Comparison of ENCODE assay signal across 29 cellular contexts in the genomic region with DNA sequence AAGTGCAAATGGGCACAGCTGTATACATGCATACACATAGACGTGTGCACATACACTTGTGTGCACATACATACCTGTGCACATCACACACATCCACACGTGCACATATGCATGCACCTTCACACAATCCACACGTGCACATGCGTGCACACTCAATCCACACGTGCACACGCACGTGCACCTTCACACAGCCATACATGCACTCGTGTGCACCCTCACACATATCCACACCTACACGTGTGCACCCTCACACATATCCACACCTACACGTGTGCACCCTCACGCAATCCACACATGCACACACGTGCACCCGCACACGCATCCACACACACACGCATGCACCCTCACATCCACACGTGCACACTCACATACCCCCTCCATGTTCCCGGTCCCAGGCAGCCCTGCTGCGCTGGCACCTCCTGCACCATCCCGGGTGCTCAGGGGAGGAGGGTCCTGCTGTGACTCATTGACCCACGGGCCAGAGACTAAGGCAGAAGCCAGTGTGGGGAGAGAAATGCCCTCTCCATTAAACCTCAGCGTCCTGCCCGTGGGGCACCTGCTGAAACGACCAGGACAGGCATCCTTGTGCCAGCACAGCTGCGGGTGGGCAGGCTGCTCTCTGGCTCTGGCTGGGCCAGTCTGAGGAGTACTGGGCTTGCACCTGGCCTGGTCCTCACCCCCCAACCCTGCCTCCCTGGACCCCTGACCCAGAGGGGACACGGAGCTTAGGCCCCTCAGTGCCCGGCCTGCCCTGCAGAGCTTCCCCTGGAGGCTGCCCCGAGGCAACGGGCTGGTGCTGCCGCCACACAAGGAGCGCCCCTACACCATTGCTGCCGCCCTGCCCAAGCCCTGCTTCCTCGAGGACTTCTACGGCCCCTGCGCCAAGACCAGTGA. TPM values are rescaled to one million over a fixed set of nuclear protein-coding genes. Genes with fewer than 3 reads are reported as not detected.
DNase-seq lines count a peak whose midpoint lies in the region; ATAC-seq, FAIRE-seq and TF ChIP-seq lines count a peak whose summit lies in the region.
"Had no signal": no experiment of that assay in that cellular context is flagged by ENCODE, and none has a peak within 500 bp of the region (broad histone marks: within the 10 kb centered on the region; RNA-seq: fewer than 3 reads in every experiment).

No MANE protein-coding gene starts in this region.

- no peak for TF ChIP-seq CTCF in HepG2 (CRISPR knock-in tag; IDR thresholded peaks at IDR 0.05)
- no peak for TF ChIP-seq CTCF in right lobe of liver (IDR thresholded peaks at IDR 0.05)
- TF ChIP-seq CTCF in K562 (IDR thresholded peaks at IDR 0.05 in 2 of 3, conservative IDR thresholded peaks at IDR 0.05 in 1 of 3; ENCODE audit: insufficient read depth in 2 of 3, low read depth in 1 of 3, low read length in 3 of 3): no peak
- no peak for TF ChIP-seq CTCF in left lung (IDR thresholded peaks at IDR 0.05)
- TF ChIP-seq CTCF in GM20000 (IDR thresholded peaks at IDR 0.05; ENCODE audit: extremely low read depth, missing control alignments): no peak

- TF ChIP-seq RAD21 in HepG2 (CRISPR knock-in tag; IDR thresholded peaks at IDR 0.05): no peak
- TF ChIP-seq RAD21 in K562 (CRISPR knock-in tag; conservative IDR thresholded peaks at IDR 0.05 in 1 of 2, IDR thresholded peaks at IDR 0.05 in 1 of 2): no peak

- H3K9me3 ChIP-seq in HepG2 (ENCODE audit: low read length) (no peaks in the 10 kb centered on the region), right lobe of liver (no peaks in the 10 kb centered on the region), K562 (replicated peaks; ENCODE audit: control insufficient read depth, insufficient read depth, low read depth, low read length) (no peaks in the 10 kb centered on the region; the same call in 1 of the 2 replicates), left lung (no peaks in the 10 kb centered on the region)

- DNase-seq in HepG2 (ENCODE audit: low spot score) (no peak), right lobe of liver (no peak), K562 (ENCODE audit: extremely low read depth in 1 of 4, low spot score in 3 of 4) (no peak), left lung (peak in 1 of 2 donors; percentile 59), GM20000 (ENCODE audit: low spot score) (no peak)
- DNase-seq in activated T-cell treated with anti-CD3 and anti-CD28 coated beads, Interleukin-2, amount 50 U/mL, for 4 hours: no peak
- DNase-seq: DMS 273 treated with DMSO at 0.1 percent for 48 hours, DMS79, EL, GF-D8, H7, KBM-7, MV-4-11, NCI-H1105, NCI-H1436 treated with DMSO at 0.1 percent for 48 hours, NCI-H1930, NCI-H2107, NCI-H446, NCI-H526 treated with DMSO at 0.1 percent for 48 hours, PC-9, SHP77 had no signal

- H3K36me3 Mint-ChIP-seq in activated T-cell treated with anti-CD3 and anti-CD28 coated beads, Interleukin-2, amount 50 U/mL, for 4 hours (ENCODE audit: insufficient read depth): no peaks in the 10 kb centered on the region
- H3K36me3 Mint-ChIP-seq: CD4-positive, alpha-beta memory T cell had no signal

- BruUV-seq in HepG2 (replicated peaks; lab: Mats Ljungman, UMichigan) (no TSS peak), K562 (replicated peaks; lab: Mats Ljungman, UMichigan) (no TSS peak)

- H3K27ac ChIP-seq in HepG2 (ENCODE audit: extremely low read length, insufficient read depth, low read length): no peak overlapping the region
- no peak overlapping the region for H3K27ac ChIP-seq in right lobe of liver
- no peak overlapping the region for H3K27ac ChIP-seq in K562 (ENCODE audit: extremely low read depth, low read depth, low read length)
- no peak overlapping the region for H3K27ac ChIP-seq in left lung
- H3K27ac ChIP-seq: PC-9 had no signal

- WGBS in HepG2 (ENCODE audit: low lambda C conversion rate): 20% methylated on average over 20 of the region's 34 CpGs
- 69% methylated on average over 17 of the region's 34 CpGs for WGBS in right lobe of liver (ENCODE audit: insufficient coverage, low coverage, low lambda C conversion rate, missing lambda C conversion rate)
- 6% methylated on average over 25 of the region's 34 CpGs for WGBS in K562 (ENCODE audit: insufficient coverage, low coverage, missing lambda C conversion rate)

- H3K4me2 ChIP-seq in HepG2 (ENCODE audit: low read depth, low read length) (no peak overlapping the region), K562 (ENCODE audit: insufficient read depth, low read length) (no peak overlapping the region)
- H3K4me2 ChIP-seq: PC-9 had no signal

- H4K20me1 ChIP-seq in HepG2 (ENCODE audit: insufficient read depth, low read length): peaks cover 5% of the 10 kb centered on the region; the same call in 1 of the 2 replicates
- H4K20me1 ChIP-seq in K562 (replicated peaks; ENCODE audit: control insufficient read depth, insufficient read depth, low read length): no peaks in the 10 kb centered on the region

- peaks cover 7 to 64% of the 10 kb centered on the region in 2 experiments; a peak in 4 of 5 replicates for H3K27me3 ChIP-seq in HepG2 (ENCODE audit: control insufficient read depth in 1 of 2, insufficient read depth in 2 of 2, low read length in 2 of 2)
- no peaks in the 10 kb centered on the region for H3K27me3 ChIP-seq in right lobe of liver
- peaks cover 5 to 40% of the 10 kb centered on the region in 2 experiments; a peak in 4 of 5 replicates for H3K27me3 ChIP-seq in K562 (ENCODE audit: control insufficient read depth in 2 of 2, insufficient read depth in 2 of 2, low read length in 2 of 2)
- peaks cover 0 to 34% of the 10 kb centered on the region in 2 donors for H3K27me3 ChIP-seq in left lung

- intact Hi-C loops in HepG2 (cut with micrococcal nuclease; ENCODE audit: unreplicated experiment) (no loop called here), right lobe of liver (cut with DNase I) (no loop called here), K562 (cut with micrococcal nuclease) (no loop called here), left lung (cut with DNase I) (no loop called here)

- TF ChIP-seq POLR2A in HepG2 (IDR thresholded peaks at IDR 0.05; ENCODE audit: insufficient read depth in 1 of 2, low read depth in 2 of 2, low read length in 2 of 2): no peak
- TF ChIP-seq POLR2A in right lobe of liver (IDR thresholded peaks at IDR 0.05): no peak
- TF ChIP-seq POLR2A in K562 (conservative IDR thresholded peaks at IDR 0.05): no peak

- H3K36me3 ChIP-seq in HepG2 (replicated peaks in 1 of 2; ENCODE audit: control insufficient read depth in 1 of 2, insufficient read depth in 2 of 2, low read length in 2 of 2) (no peaks in the 10 kb centered on the region), right lobe of liver (no peaks in the 10 kb centered on the region), K562 (ENCODE audit: control insufficient read depth, insufficient read depth, low read length) (no peaks in the 10 kb centered on the region), left lung (no peaks in the 10 kb centered on the region)

- TF ChIP-seq EP300 in HepG2 (IDR thresholded peaks at IDR 0.05; ENCODE audit: low read depth in 2 of 2, low read length in 2 of 2) (no peak), HepG2 (CRISPR knock-in tag; IDR thresholded peaks at IDR 0.05; ENCODE audit: borderline replicate concordance) (no peak), K562 (IDR thresholded peaks at IDR 0.05; ENCODE audit: low read length) (no peak)

- POLR2A ChIA-PET in HepG2 (lab: Yijun Ruan, JAX) (no interaction called here), K562 (lab: Yijun Ruan, JAX) (no interaction called here)

- no peak overlapping the region for H3K9ac ChIP-seq in HepG2 (ENCODE audit: insufficient read depth, low read depth, low read length)
- H3K9ac ChIP-seq in K562 (ENCODE audit: insufficient read depth in 1 of 2, low read depth in 2 of 2, low read length in 2 of 2): no peak overlapping the region

- H2AFZ ChIP-seq in HepG2 (ENCODE audit: low read length): no peak overlapping the region
- H2AFZ ChIP-seq in K562 (ENCODE audit: low read depth, low read length): no peak overlapping the region
- H2AFZ ChIP-seq: PC-9 had no signal

- H3K4me1 ChIP-seq in HepG2 (ENCODE audit: insufficient read depth, low read length) (no peaks in the 10 kb centered on the region), right lobe of liver (no peaks in the 10 kb centered on the region), K562 (replicated peaks in 1 of 2; ENCODE audit: control insufficient read depth in 2 of 2, insufficient read depth in 2 of 2, low read length in 2 of 2) (peaks cover 0 to 52% of the 10 kb centered on the region in 2 experiments; a peak in 1 of 5 replicates), left lung (no peaks in the 10 kb centered on the region)

- H3K4me1 Mint-ChIP-seq in activated T-cell treated with anti-CD3 and anti-CD28 coated beads, Interleukin-2, amount 50 U/mL, for 4 hours (ENCODE audit: low read depth): peaks cover 2% of the 10 kb centered on the region

- no peaks in the 10 kb centered on the region for H3K79me2 ChIP-seq in HepG2 (ENCODE audit: insufficient read depth, low read length)
- H3K79me2 ChIP-seq in K562 (ENCODE audit: control insufficient read depth, insufficient read depth, low read length): no peaks in the 10 kb centered on the region

- H3K27me3 Mint-ChIP-seq in activated T-cell treated with anti-CD3 and anti-CD28 coated beads, Interleukin-2, amount 50 U/mL, for 4 hours (ENCODE audit: low read depth): peaks cover 5% of the 10 kb centered on the region

- ATAC-seq in HepG2: no peak
- no peak for ATAC-seq in right lobe of liver
- ATAC-seq in K562: no peak
- ATAC-seq in left lung: peak; percentile 32
- no peak for ATAC-seq in activated T-cell treated with anti-CD3 and anti-CD28 coated beads, Interleukin-2, amount 50 U/mL, for 4 hours
- ATAC-seq in GM19395 (IDR thresholded peaks at IDR 0.05; ENCODE audit: unreplicated experiment): no peak

- H3K4me3 ChIP-seq in HepG2 (replicated peaks in 1 of 3; ENCODE audit: insufficient read depth in 1 of 3, low read depth in 2 of 3, low read length in 3 of 3) (no peak overlapping the region), right lobe of liver (no peak overlapping the region), K562 (no peak overlapping the region), left lung (no peak overlapping the region)
- H3K4me3 ChIP-seq: PC-9 had no signal

- H3K4me3 Mint-ChIP-seq in activated T-cell treated with anti-CD3 and anti-CD28 coated beads, Interleukin-2, amount 50 U/mL, for 4 hours: no peak overlapping the region
- H3K4me3 Mint-ChIP-seq: CD4-positive, alpha-beta memory T cell had no signal

- CTCF ChIA-PET in HepG2 (lab: Yijun Ruan, JAX; ENCODE audit: low intra/inter-chr PET ratio, low total read pairs): no interaction called here
- CTCF ChIA-PET in K562 (lab: Yijun Ruan, JAX; ENCODE audit: low intra/inter-chr PET ratio): no interaction called here

- FAIRE-seq in HepG2 (lab: Jason Lieb, UNC) (no peak), K562 (lab: Jason Lieb, UNC) (no peak)
- FAIRE-seq: GM12891 had no signal

- H3K9me1 ChIP-seq in K562 (ENCODE audit: control insufficient read depth, insufficient read depth, low read length): no peaks in the 10 kb centered on the region

- in situ Hi-C loops in HepG2 (cut with HindIII; ENCODE audit: extremely low pct_ligation_motif_present, low pct_unique_long_range_greater_than_20kb): no loop called here
- in situ Hi-C loops in K562 (cut with MboI): no loop called here

- H3K9me3 Mint-ChIP-seq in activated T-cell treated with anti-CD3 and anti-CD28 coated beads, Interleukin-2, amount 50 U/mL, for 4 hours: no peaks in the 10 kb centered on the region
- H3K9me3 Mint-ChIP-seq: CD4-positive, alpha-beta memory T cell had no signal

RNA-seq across cellular contexts. Expression of a gene that starts 17.8 kb away (rescaled TPM):
- total RNA-seq in HepG2 (2016; rRNA removed; fragmentation: Illumina TruSeq; extraction: Trizol): not detected in 2 replicates
- total RNA-seq in HepG2 (2016; cell fraction: cytosol; rRNA removed; fragmentation: Illumina TruSeq; extraction: Trizol; ENCODE audit: low read depth): not detected in 2 replicates
- not detected in 2 replicates for total RNA-seq in HepG2 (2016; cell fraction: insoluble cytoplasmic fraction; rRNA removed; fragmentation: Illumina TruSeq; extraction: Trizol)
- total RNA-seq in HepG2 (2016; cell fraction: membrane; rRNA removed; fragmentation: Illumina TruSeq; extraction: Trizol): not detected in 2 replicates
- total RNA-seq in HepG2 (2016; cell fraction: nucleus; rRNA removed; fragmentation: Illumina TruSeq; extraction: Trizol): not detected in 2 replicates
- polyA plus RNA-seq in HepG2 (2011; rRNA removed): not detected in 2 replicates
- not detected in 2 replicates for polyA plus RNA-seq in HepG2 (2011; cell fraction: cytosol; rRNA removed)
- polyA plus RNA-seq in HepG2 (2011; cell fraction: nucleus; rRNA removed): not detected in 2 replicates
- not detected in 2 replicates for polyA plus RNA-seq in HepG2 (2012)
- polyA plus RNA-seq in HepG2 (2016; cell fraction: cytosol; fragmentation: Illumina TruSeq; extraction: Trizol; ENCODE audit: low read depth): not detected in 2 replicates
- polyA plus RNA-seq in HepG2 (2016; cell fraction: insoluble cytoplasmic fraction; fragmentation: Illumina TruSeq; extraction: Trizol; ENCODE audit: low read depth): not detected in 2 replicates
- polyA plus RNA-seq in HepG2 (2016; cell fraction: membrane; fragmentation: Illumina TruSeq; extraction: Trizol; ENCODE audit: low read depth): not detected in 2 replicates
- polyA plus RNA-seq in HepG2 (2016; cell fraction: nucleus; fragmentation: Illumina TruSeq; extraction: Trizol; ENCODE audit: insufficient read depth, low read depth): not detected in 2 replicates
- polyA minus RNA-seq in HepG2 (2011; rRNA and poly(A)+ RNA removed; ENCODE audit: low replicate concordance): not detected in 2 replicates
- not detected in 2 replicates for polyA minus RNA-seq in HepG2 (2011; cell fraction: cytosol; rRNA and poly(A)+ RNA removed)
- not detected in 2 replicates for polyA minus RNA-seq in HepG2 (2011; cell fraction: nucleus; rRNA and poly(A)+ RNA removed)
- not detected for total RNA-seq in right lobe of liver
- not detected in 2 replicates for total RNA-seq in K562 (2011; cell fraction: chromatin; rRNA removed; ENCODE audit: low replicate concordance)
- not detected in 2 replicates for total RNA-seq in K562 (2011; cell fraction: nucleolus; rRNA removed)
- total RNA-seq in K562 (2011; cell fraction: nucleoplasm; rRNA removed): not detected in 2 replicates
- total RNA-seq in K562 (2014; rRNA removed): not detected in 2 replicates
- not detected in 2 replicates for total RNA-seq in K562 (2014; rRNA removed; fragmentation: Illumina TruSeq; extraction: Trizol)
- total RNA-seq in K562 (2015; rRNA removed; fragmentation: Illumina TruSeq; extraction: Trizol): not detected in 2 replicates
- 0.16 and 0.35 TPM in 2 replicates for total RNA-seq in K562 (2021)
- polyA plus RNA-seq in K562 (2011; rRNA removed): not detected in 2 replicates
- 0.12 TPM in 1 of 2 replicates, not detected in the other for polyA plus RNA-seq in K562 (2011; cell fraction: cytosol; rRNA removed)
- polyA plus RNA-seq in K562 (2011; cell fraction: nucleus; rRNA removed): 0.14 TPM in 1 of 2 replicates, not detected in the other
- polyA plus RNA-seq in K562 (2012): 0.09 and 0.28 TPM in 2 replicates
- polyA plus RNA-seq in K562 (2014; fragmentation: Illumina TruSeq; extraction: Trizol): not detected in 2 replicates
- not detected for polyA plus RNA-seq in K562 (2014; fragmentation: Nextera tagmentation; extraction: Ambion mirVana)
- polyA plus RNA-seq in K562 (2014; rRNA removed): 0.46 TPM in 1 of 2 replicates, not detected in the other
- polyA minus RNA-seq in K562 (2011; rRNA and poly(A)+ RNA removed): not detected in 2 replicates
- polyA minus RNA-seq in K562 (2011; cell fraction: cytosol; rRNA and poly(A)+ RNA removed): not detected in 2 replicates
- polyA minus RNA-seq in K562 (2011; cell fraction: nucleus; rRNA and poly(A)+ RNA removed): not detected in 2 replicates
- total RNA-seq in left lung: not detected
- total RNA-seq in activated T-cell treated with anti-CD3 and anti-CD28 coated beads, Interleukin-2, amount 50 U/mL, for 4 hours: under 1 TPM in 1 of 3 donors, not detected in 2; 0.25 TPM
- total RNA-seq: A673; CD4-positive, alpha-beta memory T cell; HT-29; LHCN-M2; MCF 10A; PC-9; RPMI7951 had no signal
- polyA plus RNA-seq: CD4-positive, alpha-beta memory T cell had no signal

RNA-seq across cellular contexts. Expression of a gene that starts 25.4 kb away (rescaled TPM):
- total RNA-seq in HepG2 (2016; rRNA removed; fragmentation: Illumina TruSeq; extraction: Trizol) (not detected in 2 replicates), right lobe of liver (under 1 TPM; 0.09 to 0.38 (median 0.19) TPM), K562 (2014; rRNA removed) (0.45 and 0.49 TPM in 2 replicates), K562 (2014; rRNA removed; fragmentation: Illumina TruSeq; extraction: Trizol) (0.16 and 0.18 TPM in 2 replicates), K562 (2015; rRNA removed; fragmentation: Illumina TruSeq; extraction: Trizol) (0.07 and 0.23 TPM in 2 replicates), K562 (2021) (0.55 and 0.69 TPM in 2 replicates), left lung (1 to 10 TPM; 1.3 to 4.1 TPM)
- not detected in 2 replicates for total RNA-seq in HepG2 (2016; cell fraction: cytosol; rRNA removed; fragmentation: Illumina TruSeq; extraction: Trizol; ENCODE audit: low read depth)
- not detected in 2 replicates for total RNA-seq in HepG2 (2016; cell fraction: insoluble cytoplasmic fraction; rRNA removed; fragmentation: Illumina TruSeq; extraction: Trizol)
- total RNA-seq in HepG2 (2016; cell fraction: membrane; rRNA removed; fragmentation: Illumina TruSeq; extraction: Trizol): not detected in 2 replicates
- total RNA-seq in HepG2 (2016; cell fraction: nucleus; rRNA removed; fragmentation: Illumina TruSeq; extraction: Trizol): not detected in 2 replicates
- polyA plus RNA-seq in HepG2 (2011; rRNA removed) (not detected in 2 replicates), K562 (2011; rRNA removed) (0.03 and 0.21 TPM in 2 replicates), K562 (2014; fragmentation: Illumina TruSeq; extraction: Trizol) (0.19 and 0.29 TPM in 2 replicates), K562 (2014; fragmentation: Nextera tagmentation; extraction: Ambion mirVana) (under 1 TPM in 1 of 2 experiments, not detected in 1; 0.07 TPM), K562 (2014; rRNA removed) (0.36 and 0.70 TPM in 2 replicates)
- polyA plus RNA-seq in HepG2 (2011; cell fraction: cytosol; rRNA removed): not detected in 2 replicates
- not detected in 2 replicates for polyA plus RNA-seq in HepG2 (2011; cell fraction: nucleus; rRNA removed)
- not detected in 2 replicates for polyA plus RNA-seq in HepG2 (2012)
- not detected in 2 replicates for polyA plus RNA-seq in HepG2 (2016; cell fraction: cytosol; fragmentation: Illumina TruSeq; extraction: Trizol; ENCODE audit: low read depth)
- polyA plus RNA-seq in HepG2 (2016; cell fraction: insoluble cytoplasmic fraction; fragmentation: Illumina TruSeq; extraction: Trizol; ENCODE audit: low read depth): not detected in 2 replicates
- not detected in 2 replicates for polyA plus RNA-seq in HepG2 (2016; cell fraction: membrane; fragmentation: Illumina TruSeq; extraction: Trizol; ENCODE audit: low read depth)
- polyA plus RNA-seq in HepG2 (2016; cell fraction: nucleus; fragmentation: Illumina TruSeq; extraction: Trizol; ENCODE audit: insufficient read depth, low read depth): not detected in 2 replicates
- polyA minus RNA-seq in HepG2 (2011; rRNA and poly(A)+ RNA removed; ENCODE audit: low replicate concordance): not detected in 2 replicates
- not detected in 2 replicates for polyA minus RNA-seq in HepG2 (2011; cell fraction: cytosol; rRNA and poly(A)+ RNA removed)
- not detected in 2 replicates for polyA minus RNA-seq in HepG2 (2011; cell fraction: nucleus; rRNA and poly(A)+ RNA removed)
- total RNA-seq in K562 (2011; cell fraction: chromatin; rRNA removed; ENCODE audit: low replicate concordance): 1.8 and 3.5 TPM in 2 replicates
- 2.1 and 2.7 TPM in 2 replicates for total RNA-seq in K562 (2011; cell fraction: nucleolus; rRNA removed)
- total RNA-seq in K562 (2011; cell fraction: nucleoplasm; rRNA removed): 1.6 and 1.7 TPM in 2 replicates
- polyA plus RNA-seq in K562 (2011; cell fraction: cytosol; rRNA removed): 0.07 and 0.60 TPM in 2 replicates
- 0.17 and 2.0 TPM in 2 replicates for polyA plus RNA-seq in K562 (2011; cell fraction: nucleus; rRNA removed)
- 0.48 and 1.4 TPM in 2 replicates for polyA plus RNA-seq in K562 (2012)
- not detected in 2 replicates for polyA minus RNA-seq in K562 (2011; rRNA and poly(A)+ RNA removed)
- not detected in 2 replicates for polyA minus RNA-seq in K562 (2011; cell fraction: cytosol; rRNA and poly(A)+ RNA removed)
- 0.11 and 0.27 TPM in 2 replicates for polyA minus RNA-seq in K562 (2011; cell fraction: nucleus; rRNA and poly(A)+ RNA removed)
- total RNA-seq in activated T-cell treated with anti-CD3 and anti-CD28 coated beads, Interleukin-2, amount 50 U/mL, for 4 hours: not detected
- total RNA-seq: A673; CD4-positive, alpha-beta memory T cell; HT-29; LHCN-M2; MCF 10A; PC-9; RPMI7951 had no signal
- polyA plus RNA-seq: CD4-positive, alpha-beta memory T cell had no signal

RNA-seq across cellular contexts. Expression of a gene that starts 52.2 kb away (rescaled TPM):
- total RNA-seq in HepG2 (2016; rRNA removed; fragmentation: Illumina TruSeq; extraction: Trizol) (0.44 TPM in 1 of 2 replicates, not detected in the other), right lobe of liver (10 to 100 TPM in 2 of 6 experiments, 1 to 10 TPM in 3, under 1 TPM in 1; 0.54 to 11.6 (median 8.2) TPM), K562 (2014; rRNA removed) (under 0.01 TPM in 1 of 2 replicates, not detected in the other), K562 (2014; rRNA removed; fragmentation: Illumina TruSeq; extraction: Trizol) (not detected in 2 replicates), K562 (2015; rRNA removed; fragmentation: Illumina TruSeq; extraction: Trizol) (not detected in 2 replicates), K562 (2021) (0.11 TPM in 1 of 2 replicates, not detected in the other), left lung (10 to 100 TPM in 1 of 2 donors, 1 to 10 TPM in 1; 8.4 to 10.4 TPM)
- not detected in 2 replicates for total RNA-seq in HepG2 (2016; cell fraction: cytosol; rRNA removed; fragmentation: Illumina TruSeq; extraction: Trizol; ENCODE audit: low read depth)
- total RNA-seq in HepG2 (2016; cell fraction: insoluble cytoplasmic fraction; rRNA removed; fragmentation: Illumina TruSeq; extraction: Trizol): not detected in 2 replicates
- total RNA-seq in HepG2 (2016; cell fraction: membrane; rRNA removed; fragmentation: Illumina TruSeq; extraction: Trizol): 0.38 TPM in 1 of 2 replicates, not detected in the other
- not detected in 2 replicates for total RNA-seq in HepG2 (2016; cell fraction: nucleus; rRNA removed; fragmentation: Illumina TruSeq; extraction: Trizol)
- polyA plus RNA-seq in HepG2 (2011; rRNA removed) (0.56 and 0.69 TPM in 2 replicates), K562 (2011; rRNA removed) (0.20 and 0.26 TPM in 2 replicates), K562 (2014; fragmentation: Illumina TruSeq; extraction: Trizol) (not detected in 2 replicates), K562 (2014; fragmentation: Nextera tagmentation; extraction: Ambion mirVana) (not detected), K562 (2014; rRNA removed) (0.07 TPM in 1 of 2 replicates, not detected in the other)
- 0.09 and 0.66 TPM in 2 replicates for polyA plus RNA-seq in HepG2 (2011; cell fraction: cytosol; rRNA removed)
- 1.3 and 3.3 TPM in 2 replicates for polyA plus RNA-seq in HepG2 (2011; cell fraction: nucleus; rRNA removed)
- polyA plus RNA-seq in HepG2 (2012): 0.17 TPM in 1 of 2 replicates, not detected in the other
- polyA plus RNA-seq in HepG2 (2016; cell fraction: cytosol; fragmentation: Illumina TruSeq; extraction: Trizol; ENCODE audit: low read depth): 0.03 and 0.17 TPM in 2 replicates
- polyA plus RNA-seq in HepG2 (2016; cell fraction: insoluble cytoplasmic fraction; fragmentation: Illumina TruSeq; extraction: Trizol; ENCODE audit: low read depth): not detected in 2 replicates
- 0.03 TPM in 1 of 2 replicates, not detected in the other for polyA plus RNA-seq in HepG2 (2016; cell fraction: membrane; fragmentation: Illumina TruSeq; extraction: Trizol; ENCODE audit: low read depth)
- polyA plus RNA-seq in HepG2 (2016; cell fraction: nucleus; fragmentation: Illumina TruSeq; extraction: Trizol; ENCODE audit: insufficient read depth, low read depth): not detected in 2 replicates
- polyA minus RNA-seq in HepG2 (2011; rRNA and poly(A)+ RNA removed; ENCODE audit: low replicate concordance): 0.09 and 4.0 TPM in 2 replicates
- 0.53 and 1.8 TPM in 2 replicates for polyA minus RNA-seq in HepG2 (2011; cell fraction: cytosol; rRNA and poly(A)+ RNA removed)
- polyA minus RNA-seq in HepG2 (2011; cell fraction: nucleus; rRNA and poly(A)+ RNA removed): 0.12 and 2.4 TPM in 2 replicates
- total RNA-seq in K562 (2011; cell fraction: chromatin; rRNA removed; ENCODE audit: low replicate concordance): 0.86 TPM in 1 of 2 replicates, not detected in the other
- 1.5 and 1.8 TPM in 2 replicates for total RNA-seq in K562 (2011; cell fraction: nucleolus; rRNA removed)
- total RNA-seq in K562 (2011; cell fraction: nucleoplasm; rRNA removed): 2.1 TPM in 1 of 2 replicates, not detected in the other
- 0.04 and 0.18 TPM in 2 replicates for polyA plus RNA-seq in K562 (2011; cell fraction: cytosol; rRNA removed)
- polyA plus RNA-seq in K562 (2011; cell fraction: nucleus; rRNA removed): 0.52 and 2.3 TPM in 2 replicates
- 0.07 and 1.1 TPM in 2 replicates for polyA plus RNA-seq in K562 (2012)
- not detected in 2 replicates for polyA minus RNA-seq in K562 (2011; rRNA and poly(A)+ RNA removed)
- not detected in 2 replicates for polyA minus RNA-seq in K562 (2011; cell fraction: cytosol; rRNA and poly(A)+ RNA removed)
- 0.11 and 0.27 TPM in 2 replicates for polyA minus RNA-seq in K562 (2011; cell fraction: nucleus; rRNA and poly(A)+ RNA removed)
- total RNA-seq in activated T-cell treated with anti-CD3 and anti-CD28 coated beads, Interleukin-2, amount 50 U/mL, for 4 hours: under 1 TPM in 1 of 3 donors, not detected in 2; 0.05 TPM
- total RNA-seq: A673, RPMI7951 had no signal
